In the genomic region with DNA sequence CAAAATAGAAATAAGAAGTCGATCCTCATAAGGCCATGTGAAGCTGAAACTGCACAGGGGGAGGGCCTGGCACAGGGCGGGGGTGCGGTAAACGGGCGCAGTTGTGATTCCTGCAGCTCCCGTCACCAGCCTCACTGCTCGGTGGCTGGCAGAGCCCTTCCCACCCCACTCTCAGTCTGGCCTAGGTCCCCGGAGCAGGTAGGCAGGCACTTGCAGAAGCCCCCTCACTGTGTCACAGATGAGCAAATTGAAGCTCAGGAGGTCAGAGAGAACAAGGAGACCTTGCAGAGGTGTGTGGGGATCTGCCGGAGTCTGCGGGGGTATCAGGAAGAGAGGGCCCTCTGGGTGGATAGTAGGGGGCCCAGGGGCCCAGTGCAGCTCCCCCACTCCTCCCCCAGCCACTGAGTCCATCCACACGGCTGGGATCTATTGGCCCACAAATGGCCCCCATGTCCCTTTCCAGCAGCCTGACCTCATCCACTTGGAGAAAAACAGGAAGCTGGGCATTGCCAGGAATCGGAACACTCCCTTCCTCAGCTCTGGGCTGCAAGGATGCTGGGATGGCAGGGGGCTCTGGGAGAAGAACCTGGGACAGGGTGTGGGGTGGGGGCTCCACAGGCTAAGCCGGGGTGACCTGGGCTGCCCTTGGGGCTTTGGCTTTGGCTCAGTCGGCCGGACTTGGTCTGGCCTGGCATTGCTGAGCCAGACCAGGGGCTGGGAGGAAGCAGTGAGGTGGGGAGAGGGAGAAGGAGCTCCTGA, we compare ENCODE assay signal across 1 cellular context.
TF ChIP-seq lines count a peak whose summit lies in the region.

No MANE protein-coding gene starts in this region.

TF ChIP-seq in IMR-90, 13 proteins besides CTCF, POLR2A, EP300 and RAD21:
- TF ChIP-seq, protein P1, sequence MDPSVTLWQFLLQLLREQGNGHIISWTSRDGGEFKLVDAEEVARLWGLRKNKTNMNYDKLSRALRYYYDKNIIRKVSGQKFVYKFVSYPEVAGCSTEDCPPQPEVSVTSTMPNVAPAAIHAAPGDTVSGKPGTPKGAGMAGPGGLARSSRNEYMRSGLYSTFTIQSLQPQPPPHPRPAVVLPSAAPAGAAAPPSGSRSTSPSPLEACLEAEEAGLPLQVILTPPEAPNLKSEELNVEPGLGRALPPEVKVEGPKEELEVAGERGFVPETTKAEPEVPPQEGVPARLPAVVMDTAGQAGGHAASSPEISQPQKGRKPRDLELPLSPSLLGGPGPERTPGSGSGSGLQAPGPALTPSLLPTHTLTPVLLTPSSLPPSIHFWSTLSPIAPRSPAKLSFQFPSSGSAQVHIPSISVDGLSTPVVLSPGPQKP (IDR thresholded peaks at IDR 0.05; ENCODE audit: borderline replicate concordance, low read depth, low read length), result no peak
- TF ChIP-seq NFE2L2 (IDR thresholded peaks at IDR 0.05; ENCODE audit: low read depth, low read length) (no peak), MXI1 (IDR thresholded peaks at IDR 0.05; ENCODE audit: borderline replicate concordance, low read depth, low read length) (no peak), BHLHE40 (IDR thresholded peaks at IDR 0.05; ENCODE audit: low read depth, low read length) (no peak), FOS (IDR thresholded peaks at IDR 0.05; ENCODE audit: low read depth, low read length) (no peak), MAZ (IDR thresholded peaks at IDR 0.05; ENCODE audit: borderline replicate concordance, low read depth, low read length) (no peak), RCOR1 (IDR thresholded peaks at IDR 0.05; ENCODE audit: insufficient replicate concordance, low read length) (no peak), CEBPB (IDR thresholded peaks at IDR 0.05; ENCODE audit: low read depth, low read length) (no peak), CHD1 (IDR thresholded peaks at IDR 0.05; ENCODE audit: low read depth, low read length) (no peak), RFX5 (IDR thresholded peaks at IDR 0.05; ENCODE audit: low read depth, low read length) (no peak), MAFK (IDR thresholded peaks at IDR 0.05; ENCODE audit: low read depth, low read length) (no peak), SMC3 (IDR thresholded peaks at IDR 0.05; ENCODE audit: low read depth, low read length) (no peak)
- TF ChIP-seq, protein P2, sequence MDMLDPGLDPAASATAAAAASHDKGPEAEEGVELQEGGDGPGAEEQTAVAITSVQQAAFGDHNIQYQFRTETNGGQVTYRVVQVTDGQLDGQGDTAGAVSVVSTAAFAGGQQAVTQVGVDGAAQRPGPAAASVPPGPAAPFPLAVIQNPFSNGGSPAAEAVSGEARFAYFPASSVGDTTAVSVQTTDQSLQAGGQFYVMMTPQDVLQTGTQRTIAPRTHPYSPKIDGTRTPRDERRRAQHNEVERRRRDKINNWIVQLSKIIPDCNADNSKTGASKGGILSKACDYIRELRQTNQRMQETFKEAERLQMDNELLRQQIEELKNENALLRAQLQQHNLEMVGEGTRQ (IDR thresholded peaks at IDR 0.05; ENCODE audit: low read depth, low read length), result no peak
